ENCODE assay signal across 9 cellular contexts in the genomic region with DNA sequence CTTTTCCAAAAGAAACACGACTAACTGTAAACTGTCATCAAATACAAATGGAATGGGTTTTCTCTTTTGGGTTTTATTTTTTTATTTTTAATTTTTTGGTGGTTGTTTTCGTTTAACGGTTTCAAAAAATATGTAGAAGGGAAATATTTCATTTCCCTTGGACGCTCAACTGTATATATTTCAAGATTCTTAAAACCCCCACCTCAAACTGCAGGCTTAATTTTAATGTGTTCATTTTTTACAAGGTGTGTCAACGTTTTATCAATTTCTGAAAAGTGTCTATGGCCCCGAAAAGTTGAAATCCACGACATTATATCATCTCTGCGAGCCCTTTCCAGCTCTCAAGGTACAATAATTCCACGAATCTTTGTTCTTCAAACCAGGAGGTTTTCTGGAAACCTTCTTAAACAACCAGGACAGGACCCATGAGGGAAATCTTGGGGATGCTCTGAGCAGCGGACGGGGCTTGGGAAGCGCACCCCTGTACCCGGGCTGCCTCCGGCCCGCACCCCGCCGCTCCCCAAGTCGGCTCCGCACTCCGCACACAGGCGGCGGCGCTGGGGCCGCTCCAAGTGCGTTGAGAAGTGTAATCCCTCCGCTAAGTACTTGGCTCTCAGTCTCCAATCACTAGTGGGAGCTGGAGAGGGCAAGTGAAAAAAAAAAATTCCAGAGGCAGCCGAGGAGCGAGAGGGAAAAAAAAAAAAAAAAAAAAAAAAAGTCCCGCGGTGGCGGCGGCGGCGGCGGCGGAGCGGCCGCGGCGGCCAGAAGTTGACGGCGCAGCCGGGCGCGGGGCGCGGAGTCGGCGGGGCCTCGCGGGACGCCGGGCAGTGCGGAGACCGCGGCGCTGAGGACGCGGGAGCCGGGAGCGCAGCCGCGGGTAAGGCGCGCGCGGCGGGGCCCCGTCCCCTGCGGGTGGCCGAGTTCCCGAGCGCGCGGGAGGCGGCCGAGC. TPM values are rescaled to one million over a fixed set of nuclear protein-coding genes. Genes with fewer than 3 reads are reported as not detected.
DNase-seq lines count a peak whose midpoint lies in the region; ATAC-seq, FAIRE-seq and TF ChIP-seq lines count a peak whose summit lies in the region.
"Had no signal": no experiment of that assay in that cellular context is flagged by ENCODE, and none has a peak within 500 bp of the region (broad histone marks: within the 10 kb centered on the region; RNA-seq: fewer than 3 reads in every experiment).

TSS of gene BMPR1B (plus strand) at position 764 of the 949 bp plus-strand sequence. CDS start 346,470 bp downstream, outside the sequence.

- peak; percentile 47 to 49 for ATAC-seq in A549
- peak; percentile 32 for ATAC-seq in GM19397 (IDR thresholded peaks at IDR 0.05; ENCODE audit: unreplicated experiment)
- ATAC-seq in natural killer cell = peak in 1 of 3 donors; percentile 45
- ATAC-seq in GM19023 (IDR thresholded peaks at IDR 0.05; ENCODE audit: unreplicated experiment) = no peak

- peak; percentile 7 to 24; a peak in 1 of 5 replicates for TF ChIP-seq RAD21 in A549 (conservative IDR thresholded peaks at IDR 0.05 in 1 of 2, IDR thresholded peaks at IDR 0.05 in 1 of 2)

- H3K4me1 ChIP-seq in A549 = peaks cover 34% of the 10 kb centered on the region

- peak within 1 kb of the TSS; percentile 98 to 99 for H3K27ac ChIP-seq in A549

- no peaks in the 10 kb centered on the region for H3K9me3 Mint-ChIP-seq in T-helper 2 cell treated with Interferon-gamma antibody and Interleukin-4, amounts not matched to agents 5 μg/mL and 100 μg/mL, for 36 hours
- no peaks in the 10 kb centered on the region for H3K9me3 Mint-ChIP-seq in natural killer cell

- WGBS in A549 (ENCODE audit: missing lambda C conversion rate) = 2% methylated on average over 41 of the region's 77 CpGs

- H3K4me1 Mint-ChIP-seq in T-helper 2 cell treated with Interferon-gamma antibody and Interleukin-4, amounts not matched to agents 5 μg/mL and 100 μg/mL, for 36 hours (ENCODE audit: low read depth) = peaks cover 6% of the 10 kb centered on the region
- H3K4me1 Mint-ChIP-seq in natural killer cell = peaks cover 0 to 7% of the 10 kb centered on the region in 2 donors

- H3K36me3 Mint-ChIP-seq in T-helper 2 cell treated with Interferon-gamma antibody and Interleukin-4, amounts not matched to agents 5 μg/mL and 100 μg/mL, for 36 hours (ENCODE audit: low read depth) = no peaks in the 10 kb centered on the region
- H3K36me3 Mint-ChIP-seq in natural killer cell = no peaks in the 10 kb centered on the region

- no peak for FAIRE-seq in A549 (lab: Jason Lieb, UNC)
- FAIRE-seq: frontal cortex had no signal

- TF ChIP-seq CTCF in A549 (IDR thresholded peaks at IDR 0.05) (peak; percentile 4; the same call in 1 of the 3 replicates), fibroblast of the aortic adventitia (IDR thresholded peaks at IDR 0.05; ENCODE audit: insufficient read depth, low read length) (peak; percentile 31), natural killer cell (IDR thresholded peaks at IDR 0.05) (no peak)

- peak in 1 of 2 experiments; percentile 84 for DNase-seq in A549 (ENCODE audit: low read depth in 1 of 2, low spot score in 1 of 2)
- DNase-seq in T-helper 2 cell treated with Interferon-gamma antibody and Interleukin-4, amounts not matched to agents 5 μg/mL and 100 μg/mL, for 36 hours (ENCODE audit: low spot score) = no peak
- DNase-seq in fibroblast of the aortic adventitia (ENCODE audit: low read depth) = peak; percentile 80
- no peak for DNase-seq in natural killer cell
- DNase-seq in GF-D8 (lab: John Stamatoyannopoulos, UW) = no peak
- DNase-seq in NCI-H1694 (lab: John Stamatoyannopoulos, UW) = no peak

- CTCF ChIA-PET in A549 (lab: Yijun Ruan, JAX) = interaction anchor here (0.9 to 1.6 kb wide), 3 partner anchors 50 to 343 kb away, joined by 3 to 4 read pairs (median 3); no protein-coding TSS in a partner anchor

- TF ChIP-seq EP300 in A549 (IDR thresholded peaks at IDR 0.05) = no peak

- H3K27ac Mint-ChIP-seq in T-helper 2 cell treated with Interferon-gamma antibody and Interleukin-4, amounts not matched to agents 5 μg/mL and 100 μg/mL, for 36 hours = no peak within 1 kb of the TSS
- H3K27ac Mint-ChIP-seq in natural killer cell = no peak within 1 kb of the TSS

- H3K4me3 ChIP-seq in A549 = peak within 1 kb of the TSS; percentile 64
- H3K4me3 ChIP-seq in fibroblast of the aortic adventitia (ENCODE audit: low read depth, low read length) = peak within 1 kb of the TSS; percentile 70

- POLR2A ChIA-PET in A549 (lab: Yijun Ruan, JAX) = interaction anchor here (0.6 to 1.8 kb wide), 11 partner anchors 10 to 337 kb away, joined by 3 to 8 read pairs (median 5); no protein-coding TSS in a partner anchor

- peak; percentile 37 for TF ChIP-seq POLR2A in A549 (IDR thresholded peaks at IDR 0.05; ENCODE audit: low read length)

- intact Hi-C loops in natural killer cell (cut with micrococcal nuclease) = no loop called here

- peak within 1 kb of the TSS; percentile 95 for H3K4me2 ChIP-seq in A549

- H3K27me3 Mint-ChIP-seq in T-helper 2 cell treated with Interferon-gamma antibody and Interleukin-4, amounts not matched to agents 5 μg/mL and 100 μg/mL, for 36 hours (ENCODE audit: low read depth) = peaks cover 72% of the 10 kb centered on the region
- peaks cover 56 to 76% of the 10 kb centered on the region in 2 donors for H3K27me3 Mint-ChIP-seq in natural killer cell (ENCODE audit: low read depth in 2 of 2)

- H3K4me3 Mint-ChIP-seq in T-helper 2 cell treated with Interferon-gamma antibody and Interleukin-4, amounts not matched to agents 5 μg/mL and 100 μg/mL, for 36 hours = peak within 1 kb of the TSS; percentile 72
- H3K4me3 Mint-ChIP-seq in natural killer cell = peak within 1 kb of the TSS; percentile 65

- no peaks in the 10 kb centered on the region for H3K9me3 ChIP-seq in A549

TF ChIP-seq in A549, 52 proteins besides CTCF, POLR2A, EP300 and RAD21:
- TF ChIP-seq SMC3 (IDR thresholded peaks at IDR 0.05) = peak; percentile 27; the same call in 1 of the 3 replicates
- no peak for TF ChIP-seq USF2 (IDR thresholded peaks at IDR 0.05)
- TF ChIP-seq, protein P1, sequence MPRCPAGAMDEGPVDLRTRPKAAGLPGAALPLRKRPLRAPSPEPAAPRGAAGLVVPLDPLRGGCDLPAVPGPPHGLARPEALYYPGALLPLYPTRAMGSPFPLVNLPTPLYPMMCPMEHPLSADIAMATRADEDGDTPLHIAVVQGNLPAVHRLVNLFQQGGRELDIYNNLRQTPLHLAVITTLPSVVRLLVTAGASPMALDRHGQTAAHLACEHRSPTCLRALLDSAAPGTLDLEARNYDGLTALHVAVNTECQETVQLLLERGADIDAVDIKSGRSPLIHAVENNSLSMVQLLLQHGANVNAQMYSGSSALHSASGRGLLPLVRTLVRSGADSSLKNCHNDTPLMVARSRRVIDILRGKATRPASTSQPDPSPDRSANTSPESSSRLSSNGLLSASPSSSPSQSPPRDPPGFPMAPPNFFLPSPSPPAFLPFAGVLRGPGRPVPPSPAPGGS (IDR thresholded peaks at IDR 0.05) = 0 out of 3 replicates have a peak, but pooled peaks have one; percentile 31
- 0 out of 5 replicates have a peak, but pooled peaks of 1 of the 2 experiments have one; percentile 31 for TF ChIP-seq JUN (IDR thresholded peaks at IDR 0.05)

RNA-seq across cellular contexts. Expression of gene BMPR1B, which starts in this region (rescaled TPM):
- polyA plus RNA-seq in A549 (2011; rRNA removed) (21.2 and 30.2 TPM in 2 replicates), A549 (2017; fragmentation: RNase III; extraction: RNeasy Plus Mini Kit Qiagen cat#74134 plus additional on column Dnase treatment) (5.6 to 7.3 TPM (median 6.4 TPM) in 3 replicates)
- polyA plus RNA-seq in A549 (2012; cell fraction: cytosol; rRNA removed) = 3.3 and 3.5 TPM in 2 replicates
- polyA plus RNA-seq in A549 (2012; cell fraction: nucleus; rRNA removed) = 2.2 and 3.9 TPM in 2 replicates
- 30.7 and 37.6 TPM in 2 replicates for polyA minus RNA-seq in A549 (2011; rRNA and poly(A)+ RNA removed)
- total RNA-seq in fibroblast of the aortic adventitia (ENCODE audit: low replicate concordance) (2.2 and 13.5 TPM in 2 replicates), natural killer cell (under 1 TPM in 1 of 3 donors, not detected in 2; 0.25 TPM)
